8 cellular contexts compared by ENCODE assay signal in genomic region chr5:38666668-38667498, GRCh38.
DNase-seq lines count a peak whose midpoint lies in the region; ATAC-seq and TF ChIP-seq lines count a peak whose summit lies in the region.

No MANE protein-coding gene starts in this region.

- H3K4me3 ChIP-seq in PC-9, result no peak overlapping the region
- H3K4me3 ChIP-seq in fibroblast of the aortic adventitia (ENCODE audit: low read depth, low read length), result no peak overlapping the region
- H3K4me3 ChIP-seq in gastrocnemius medialis, result no peak overlapping the region

- no peaks in the 10 kb centered on the region for H3K36me3 Mint-ChIP-seq in naive thymus-derived CD8-positive, alpha-beta T cell

- peaks cover 0 to 2% (median 0%) of the 10 kb centered on the region in 9 donors for H3K9me3 Mint-ChIP-seq in naive thymus-derived CD8-positive, alpha-beta T cell

- H3K4me3 Mint-ChIP-seq in naive thymus-derived CD8-positive, alpha-beta T cell, result no peak overlapping the region

- no peak overlapping the region for H3K4me2 ChIP-seq in PC-9

- DNase-seq in PC-9 (peak in 1 of 2 experiments; percentile 52), fibroblast of the aortic adventitia (ENCODE audit: low read depth) (peak; percentile 72), gastrocnemius medialis (peak; percentile 38 to 61), NCI-H1436 (lab: John Stamatoyannopoulos, UW) (no peak), NCI-H2029 (lab: John Stamatoyannopoulos, UW) (no peak)
- no peak for DNase-seq in naive thymus-derived CD8-positive, alpha-beta T cell

- H3K27me3 Mint-ChIP-seq in naive thymus-derived CD8-positive, alpha-beta T cell, result peaks cover 5 to 32% (median 23%) of the 10 kb centered on the region in 5 donors

- H3F3A ChIP-seq in PC-9 (ENCODE audit: insufficient read depth, low read depth), result no peaks in the 10 kb centered on the region

- H3K4me1 Mint-ChIP-seq in naive thymus-derived CD8-positive, alpha-beta T cell, result no peaks in the 10 kb centered on the region

- in situ Hi-C loops in gastrocnemius medialis (cut with MboI; ENCODE audit: low sequenced_read_pairs in 4 of 4), result loop anchor here (5.0 to 25.0 kb wide), 6 partner anchors 102 to 232 kb away; partner anchors contain the start of gene LIFR (in 1 of the 4)

- POLR2A ChIA-PET in PC-9 (lab: Charles Lee; ENCODE audit: unreplicated experiment), result interaction anchor here (0.6 to 0.7 kb wide), 2 partner anchors 83 to 240 kb away, joined by 3 to 8 read pairs; no protein-coding TSS in a partner anchor
- POLR2A ChIA-PET in naive thymus-derived CD8-positive, alpha-beta T cell (lab: Charles Lee), result no interaction called here

- H3K27ac ChIP-seq in PC-9, result no peak overlapping the region
- H3K27ac ChIP-seq in gastrocnemius medialis, result peak overlapping the region; percentile 44 to 79 (median 70)

- TF ChIP-seq POLR2A in gastrocnemius medialis (IDR thresholded peaks at IDR 0.05), result no peak

- no TSS peak for BruUV-seq in PC-9 (replicated peaks; lab: Mats Ljungman, UMichigan)

- ATAC-seq in GM18867 (IDR thresholded peaks at IDR 0.05; ENCODE audit: unreplicated experiment), result peak; percentile 47
- ATAC-seq in gastrocnemius medialis, result peak; percentile 92 to 97
- no peak for ATAC-seq in GM21717 (IDR thresholded peaks at IDR 0.05; ENCODE audit: unreplicated experiment)
- no peak for ATAC-seq in naive thymus-derived CD8-positive, alpha-beta T cell

- H3K9me3 ChIP-seq in PC-9 (ENCODE audit: insufficient read depth, low read depth), result no peaks in the 10 kb centered on the region
- no peaks in the 10 kb centered on the region for H3K9me3 ChIP-seq in gastrocnemius medialis

- CTCF ChIA-PET in PC-9 (lab: Charles Lee), result interaction anchor here (0.6 to 2.3 kb wide), 5 partner anchors 53 to 225 kb away, joined by 3 to 26 read pairs (median 4); no protein-coding TSS in a partner anchor

- no peaks in the 10 kb centered on the region for H3K9me2 ChIP-seq in PC-9 (ENCODE audit: insufficient read depth)

- H2AFZ ChIP-seq in PC-9, result no peak overlapping the region

- no peaks in the 10 kb centered on the region for H3K36me3 ChIP-seq in PC-9 (ENCODE audit: low read depth)
- no peaks in the 10 kb centered on the region for H3K36me3 ChIP-seq in gastrocnemius medialis

- H4K20me1 ChIP-seq in PC-9 (ENCODE audit: insufficient read depth), result no peaks in the 10 kb centered on the region

- H3K79me2 ChIP-seq in PC-9 (ENCODE audit: low read depth), result no peaks in the 10 kb centered on the region

- no peaks in the 10 kb centered on the region for H3K4me1 ChIP-seq in PC-9 (replicated peaks; ENCODE audit: insufficient read depth)
- H3K4me1 ChIP-seq in gastrocnemius medialis, result peaks cover 30 to 33% of the 10 kb centered on the region in 2 donors

- no peak overlapping the region for H3K27ac Mint-ChIP-seq in naive thymus-derived CD8-positive, alpha-beta T cell

- no peaks in the 10 kb centered on the region for H3K27me3 ChIP-seq in PC-9 (ENCODE audit: insufficient read depth, low read depth)
- H3K27me3 ChIP-seq in gastrocnemius medialis, result no peaks in the 10 kb centered on the region

- TF ChIP-seq CTCF in PC-9 (conservative IDR thresholded peaks at IDR 0.05), result peak; percentile 79
- peak; percentile 78 for TF ChIP-seq CTCF in fibroblast of the aortic adventitia (IDR thresholded peaks at IDR 0.05; ENCODE audit: insufficient read depth, low read length)
- peak; percentile 67 to 86 (median 84) for TF ChIP-seq CTCF in gastrocnemius medialis (IDR thresholded peaks at IDR 0.05 in 4 of 5, conservative IDR thresholded peaks at IDR 0.05 in 1 of 5)

- intact Hi-C loops in PC-9 (cut with micrococcal nuclease; ENCODE audit: unreplicated experiment), result loop anchor here (1.0 to 2.0 kb wide), 4 partner anchors 110 to 256 kb away; no protein-coding TSS in a partner anchor
- intact Hi-C loops in gastrocnemius medialis (cut with DNase I; ENCODE audit: low total_unique reads), result loop anchor here (1.0 to 5.0 kb wide), 6 partner anchors 60 to 245 kb away; partner anchors contain the start of gene LIFR

Comparison
In these comparisons a context has a peak if more than half of its experiments do, and no peak if none do; other contexts are left out.
1. ATAC-seq: peak in GM18867 (single experiment) and gastrocnemius medialis (2 of 2); none in GM21717 (single experiment) and naive thymus-derived CD8-positive, alpha-beta T cell (0 of 2).
2. DNase-seq: peak in fibroblast of the aortic adventitia (single experiment) and gastrocnemius medialis (2 of 2); none in NCI-H1436 (single experiment), NCI-H2029 (single experiment) and naive thymus-derived CD8-positive, alpha-beta T cell (0 of 10).
3. Peak in every context shown above with its lines, with median percentiles within 50 percentile points of each other: CTCF ChIP-seq.